In the genomic region with DNA sequence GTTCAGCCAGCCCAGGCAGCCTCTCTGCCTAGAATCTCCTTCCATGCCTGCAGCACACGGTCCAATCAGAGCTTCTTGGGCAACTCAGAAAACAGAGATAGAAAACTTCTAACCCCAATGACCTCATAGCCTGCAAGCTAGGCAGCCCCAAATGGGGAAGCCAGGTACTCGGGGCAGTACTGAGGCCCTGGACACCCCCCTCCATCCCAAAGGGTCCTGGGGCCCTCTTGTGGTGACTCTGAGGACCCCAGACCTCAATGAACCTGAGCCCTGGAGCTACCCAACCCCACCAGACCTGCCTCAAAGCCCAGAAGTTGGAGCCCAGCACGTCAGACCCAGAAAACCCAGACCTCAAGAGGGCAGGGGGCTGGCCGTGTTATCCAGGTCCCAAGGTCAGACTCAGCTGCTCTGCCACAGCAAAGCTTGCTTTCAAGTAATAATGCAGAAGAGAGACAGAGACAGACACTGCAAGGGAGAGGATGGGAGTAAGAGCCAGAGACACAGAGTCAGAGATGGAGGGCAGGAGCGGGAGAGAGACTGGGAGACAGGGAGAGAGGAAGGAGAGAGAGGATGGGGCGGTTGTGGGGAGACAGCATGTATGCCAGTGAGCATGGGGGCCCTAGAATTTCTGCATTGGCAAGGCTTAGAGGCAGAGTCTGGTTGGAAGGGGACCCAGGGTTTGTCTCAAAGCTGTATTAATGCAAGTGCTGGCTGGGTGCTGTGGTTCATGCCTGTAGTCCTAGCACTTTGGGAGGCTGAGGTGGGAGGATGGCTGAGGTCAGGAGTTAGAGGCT, we compare ENCODE assay signal across 15 cellular contexts. TPM values are rescaled to one million over a fixed set of nuclear protein-coding genes. Genes with fewer than 3 reads are reported as not detected.
A peak's percentile ranks its signal among the peaks of the same experiment; 100 is the strongest.
DNase-seq lines count a peak whose midpoint lies in the region; ATAC-seq and TF ChIP-seq lines count a peak whose summit lies in the region.
"Had no signal": no experiment of that assay in that cellular context is flagged by ENCODE, and none has a peak within 500 bp of the region (broad histone marks: within the 10 kb centered on the region; RNA-seq: fewer than 3 reads in every experiment).

No MANE protein-coding gene starts in this region.

- no peaks in the 10 kb centered on the region for H3K27me3 ChIP-seq in KMS-11 (ENCODE audit: insufficient read depth, low read depth)
- H3K27me3 ChIP-seq: cardiac muscle cell, SJCRH30, thyroid gland had no signal

- H4K20me1 ChIP-seq in KMS-11 (ENCODE audit: insufficient read depth): no peaks in the 10 kb centered on the region

- H3K36me3 Mint-ChIP-seq in activated B cell treated with CpG ODN at 0.5 μM for 24 hours (ENCODE audit: low read depth): peaks cover 11% of the 10 kb centered on the region
- peaks cover 2% of the 10 kb centered on the region for H3K36me3 Mint-ChIP-seq in neural crest cell (ENCODE audit: low read depth)

- no peak overlapping the region for H3K4me3 ChIP-seq in KMS-11 (IDR thresholded peaks at IDR 0.05; ENCODE audit: insufficient read depth, low read depth, low read length)
- H3K4me3 ChIP-seq: cardiac muscle cell, SJCRH30, thyroid gland had no signal

- DNase-seq in NCI-H82 (lab: John Stamatoyannopoulos, UW) (peak; percentile 71), NCI-H82 treated with DMSO at 0.1 percent for 48 hours (lab: John Stamatoyannopoulos, UW; ENCODE audit: unreplicated experiment) (no peak), activated B cell treated with CpG ODN at 0.5 μM for 24 hours (no peak), neural crest cell (ENCODE audit: low read depth, low spot score) (no peak), putamen (ENCODE audit: low spot score) (no peak), glomerular visceral epithelial cell (ENCODE audit: extremely low spot score) (no peak)
- DNase-seq: activated CD4-positive, alpha-beta T cell treated with anti-CD3 and anti-CD28 coated beads for 1 hour; activated gamma-delta T cell; Kasumi-1; NCI-H226 had no signal

- TF ChIP-seq CTCF in KMS-11 (conservative IDR thresholded peaks at IDR 0.05; ENCODE audit: low read depth, low read length) (0 out of 2 replicates have a peak, but pooled peaks have one; percentile 20), activated B cell treated with CpG ODN at 0.5 μM for 24 hours (IDR thresholded peaks at IDR 0.05) (no peak), neural crest cell (conservative IDR thresholded peaks at IDR 0.05) (no peak)

- H3K9ac ChIP-seq in KMS-11: no peak overlapping the region

- CTCF ChIA-PET in activated B cell treated with CpG ODN at 0.5 μM for 24 hours (lab: Charles Lee): interaction anchor here (0.6 to 2.9 kb wide), 2 partner anchors 39 to 239 kb away, joined by 3 to 10 read pairs; no protein-coding TSS in a partner anchor

- H3K4me1 Mint-ChIP-seq in activated B cell treated with CpG ODN at 0.5 μM for 24 hours (peaks cover 14% of the 10 kb centered on the region), neural crest cell (peaks cover 61% of the 10 kb centered on the region)

- H3K27ac Mint-ChIP-seq in activated B cell treated with CpG ODN at 0.5 μM for 24 hours: no peak overlapping the region
- peak overlapping the region; percentile 46 for H3K27ac Mint-ChIP-seq in neural crest cell (ENCODE audit: unreplicated experiment)

- no peak overlapping the region for H3K4me3 Mint-ChIP-seq in activated B cell treated with CpG ODN at 0.5 μM for 24 hours
- H3K4me3 Mint-ChIP-seq in neural crest cell: peak overlapping the region; percentile 9

- H3K4me1 ChIP-seq in KMS-11 (ENCODE audit: low read depth, poor library complexity, severe bottlenecking): no peaks in the 10 kb centered on the region

- intact Hi-C loops in activated B cell treated with CpG ODN at 0.5 μM for 24 hours (cut with micrococcal nuclease): loop anchor here (1.0 kb wide), 1 partner anchor 11 kb away; no protein-coding TSS in a partner anchor

- no peak overlapping the region for H3K27ac ChIP-seq in KMS-11

- H3K79me2 ChIP-seq in KMS-11 (ENCODE audit: insufficient read depth, low read depth): no peaks in the 10 kb centered on the region

- ATAC-seq in activated B cell treated with CpG ODN at 0.5 μM for 24 hours (ENCODE audit: low read depth) (peak; percentile 40), HG02938 (IDR thresholded peaks at IDR 0.05; ENCODE audit: unreplicated experiment) (no peak)

- H3K27me3 Mint-ChIP-seq in activated B cell treated with CpG ODN at 0.5 μM for 24 hours: no peaks in the 10 kb centered on the region
- H3K27me3 Mint-ChIP-seq in neural crest cell (ENCODE audit: low read depth): no peaks in the 10 kb centered on the region

- no peaks in the 10 kb centered on the region for H3K9me3 Mint-ChIP-seq in activated B cell treated with CpG ODN at 0.5 μM for 24 hours
- no peaks in the 10 kb centered on the region for H3K9me3 Mint-ChIP-seq in neural crest cell

- no peak overlapping the region for H2AFZ ChIP-seq in KMS-11 (ENCODE audit: low read depth)

- POLR2A ChIA-PET in activated B cell treated with CpG ODN at 0.5 μM for 24 hours (lab: Charles Lee): interaction anchor here (0.9 to 3.2 kb wide), 5 partner anchors 8 to 19 kb away, joined by 3 to 30 read pairs (median 3); no protein-coding TSS in a partner anchor

- no peaks in the 10 kb centered on the region for H3K36me3 ChIP-seq in KMS-11 (ENCODE audit: insufficient read depth)
- H3K36me3 ChIP-seq: cardiac muscle cell, thyroid gland had no signal

- no peak overlapping the region for H3K4me2 ChIP-seq in KMS-11

RNA-seq across cellular contexts. Expression of a gene that starts 28.2 kb away (rescaled TPM):
- total RNA-seq in activated B cell treated with CpG ODN at 0.5 μM for 24 hours (45.6 and 47.3 TPM in 2 replicates), neural crest cell (16.8 and 18.6 TPM in 2 replicates)
